Comparison of ENCODE assay signal across 20 cellular contexts in genomic region chr9:20528253-20528652, GRCh38.
"Had no signal": no experiment of that assay in that cellular context is flagged by ENCODE, and none has a peak within 500 bp of the region (broad histone marks: within the 10 kb centered on the region; RNA-seq: fewer than 3 reads in every experiment).

No MANE protein-coding gene starts in this region.

- H3K9me3 ChIP-seq: mucosa of descending colon, spleen had no signal

- H3K27ac Mint-ChIP-seq: activated naive CD8-positive, alpha-beta T cell treated with anti-CD3 and anti-CD28 coated beads, Interleukin-2, amount 50 U/mL, for 24 hours; activated T-cell treated with anti-CD3 and anti-CD28 coated beads, Interleukin-2, amount 50 U/mL, for 72 hours; naive B cell; stimulated activated memory B cell treated with anti-CD40 and anti-IgM and Interleukin-4, amounts not matched to agents 10 μg/mL and 1 μg/mL and 100 μg/mL, for 72 hours had no signal

- H3K36me3 Mint-ChIP-seq: naive B cell; stimulated activated memory B cell treated with anti-CD40 and anti-IgM and Interleukin-4, amounts not matched to agents 10 μg/mL and 1 μg/mL and 100 μg/mL, for 72 hours had no signal

- H3K4me3 Mint-ChIP-seq: activated naive CD8-positive, alpha-beta T cell treated with anti-CD3 and anti-CD28 coated beads, Interleukin-2, amount 50 U/mL, for 24 hours; naive B cell; stimulated activated memory B cell treated with anti-CD40 and anti-IgM and Interleukin-4, amounts not matched to agents 10 μg/mL and 1 μg/mL and 100 μg/mL, for 72 hours had no signal

- H3K27me3 ChIP-seq: brain microvascular endothelial cell, dorsolateral prefrontal cortex, spleen had no signal

- H3K9ac ChIP-seq: parathyroid adenoma had no signal

- DNase-seq: activated CD4-positive, alpha-beta T cell treated with anti-CD3 and anti-CD28 coated beads for 1 hour; activated CD4-positive, alpha-beta T cell treated with anti-CD3 and anti-CD28 coated beads, Interleukin-2, amount 50 U/mL, for 48 hours; activated CD8-positive, alpha-beta memory T cell treated with anti-CD3 and anti-CD28 coated beads, Interleukin-2, amount 50 U/mL, for 4 hours; activated gamma-delta T cell; activated naive CD8-positive, alpha-beta T cell treated with anti-CD3 and anti-CD28 coated beads, Interleukin-2, amount 50 U/mL, for 24 hours; activated T-cell treated with anti-CD3 and anti-CD28 coated beads, Interleukin-2, amount 50 U/mL, for 72 hours; aorta; brain microvascular endothelial cell; central memory CD4-positive, alpha-beta T cell; dorsolateral prefrontal cortex; left cardiac atrium; mesenchymal stem cell; mucosa of descending colon; naive B cell; spleen; stimulated activated CD4-positive, alpha-beta T cell treated with anti-CD3 and anti-CD28 coated beads, Interleukin-4, amount 100 ng/mL, for 4 hours had no signal

- H3K27me3 Mint-ChIP-seq: activated naive CD8-positive, alpha-beta T cell treated with anti-CD3 and anti-CD28 coated beads, Interleukin-2, amount 50 U/mL, for 24 hours; naive B cell had no signal

- H2AFZ ChIP-seq: parathyroid adenoma had no signal

- H3K9me3 Mint-ChIP-seq: activated naive CD8-positive, alpha-beta T cell treated with anti-CD3 and anti-CD28 coated beads, Interleukin-2, amount 50 U/mL, for 24 hours; activated T-cell treated with anti-CD3 and anti-CD28 coated beads, Interleukin-2, amount 50 U/mL, for 72 hours; naive B cell; stimulated activated memory B cell treated with anti-CD40 and anti-IgM and Interleukin-4, amounts not matched to agents 10 μg/mL and 1 μg/mL and 100 μg/mL, for 72 hours had no signal

- FAIRE-seq: colon had no signal

- H3K4me1 ChIP-seq: parathyroid adenoma had no signal

- H3K36me3 ChIP-seq: brain microvascular endothelial cell, spleen had no signal

- ATAC-seq: activated naive CD8-positive, alpha-beta T cell treated with anti-CD3 and anti-CD28 coated beads, Interleukin-2, amount 50 U/mL, for 24 hours; left cardiac atrium; mucosa of descending colon; stimulated activated memory B cell treated with anti-CD40 and anti-IgM and Interleukin-4, amounts not matched to agents 10 μg/mL and 1 μg/mL and 100 μg/mL, for 72 hours had no signal

- H3K27ac ChIP-seq: brain microvascular endothelial cell, dorsolateral prefrontal cortex, parathyroid adenoma, spleen, VCaP had no signal

- H3K4me3 ChIP-seq: dorsolateral prefrontal cortex, mucosa of descending colon, spleen had no signal
